16 cellular contexts compared by ENCODE assay signal in genomic region chr13:91572439-91572838, GRCh38.
DNase-seq lines count a peak whose midpoint lies in the region; TF ChIP-seq lines count a peak whose summit lies in the region.
"Had no signal": no experiment of that assay in that cellular context is flagged by ENCODE, and none has a peak within 500 bp of the region (broad histone marks: within the 10 kb centered on the region; RNA-seq: fewer than 3 reads in every experiment).

No MANE protein-coding gene starts in this region.

- no peak overlapping the region for H3K27ac ChIP-seq in mammary epithelial cell (ENCODE audit: insufficient read depth, low read depth, low read length)
- H3K27ac ChIP-seq in caudate nucleus (ENCODE audit: low read depth, low read length) = no peak overlapping the region
- H3K27ac ChIP-seq: 22Rv1 had no signal

- no peak overlapping the region for H3K27ac Mint-ChIP-seq in MCF 10A (ENCODE audit: low read depth, unreplicated experiment)
- H3K27ac Mint-ChIP-seq: CD14-positive monocyte; CD8-positive, alpha-beta T cell; GM23338 had no signal

- H3K4me3 Mint-ChIP-seq in MCF 10A (ENCODE audit: unreplicated experiment) = no peak overlapping the region
- H3K4me3 Mint-ChIP-seq: CD14-positive monocyte; CD8-positive, alpha-beta T cell; GM23338 had no signal

- no peak overlapping the region for H3K4me3 ChIP-seq in mammary epithelial cell (replicated peaks in 1 of 3; ENCODE audit: insufficient read depth in 1 of 3, low read depth in 2 of 3, low read length in 3 of 3)
- H3K4me3 ChIP-seq in astrocyte of the spinal cord (ENCODE audit: low read depth, low read length) = no peak overlapping the region
- H3K4me3 ChIP-seq: GM23338 had no signal

- POLR2A ChIA-PET in MCF 10A (lab: Yijun Ruan, JAX) = no interaction called here

- H3K79me2 ChIP-seq in mammary epithelial cell (ENCODE audit: insufficient read depth, low read length) = no peaks in the 10 kb centered on the region

- H3K27me3 Mint-ChIP-seq in MCF 10A (ENCODE audit: insufficient read depth, unreplicated experiment) = peaks cover 14% of the 10 kb centered on the region

- CTCF ChIA-PET in MCF 10A (lab: Yijun Ruan, JAX) (no interaction called here), mammary epithelial cell (lab: Charles Lee; ENCODE audit: low non-redundant PET) (no interaction called here)

- dilution Hi-C loops in mammary epithelial cell (cut with HindIII; ENCODE audit: low sequenced_read_pairs) = no loop called here

- H3K9ac ChIP-seq in mammary epithelial cell (ENCODE audit: insufficient read depth, low read length) = no peak overlapping the region

- no peak overlapping the region for H2AFZ ChIP-seq in mammary epithelial cell (ENCODE audit: low read depth, low read length)
- H2AFZ ChIP-seq: GM23338 had no signal

- no peaks in the 10 kb centered on the region for H3K27me3 ChIP-seq in mammary epithelial cell (ENCODE audit: insufficient read depth, low read length)

- BruUV-seq in MCF 10A (replicated peaks; lab: Mats Ljungman, UMichigan) (no TSS peak), mammary epithelial cell (replicated peaks; lab: Mats Ljungman, UMichigan) (no TSS peak)

- no peaks in the 10 kb centered on the region for H4K20me1 ChIP-seq in mammary epithelial cell (ENCODE audit: insufficient read depth, low read length)

- intact Hi-C loops in MCF 10A (cut with micrococcal nuclease) = no loop called here
- intact Hi-C loops in mammary epithelial cell (cut with micrococcal nuclease) = no loop called here
- intact Hi-C loops in posterior vena cava (cut with DNase I) = no loop called here

- H3K4me1 Mint-ChIP-seq in MCF 10A (ENCODE audit: insufficient read depth, unreplicated experiment) = no peaks in the 10 kb centered on the region
- H3K4me1 Mint-ChIP-seq: CD14-positive monocyte, GM23338 had no signal

- peak; percentile 7 for DNase-seq in MCF 10A (ENCODE audit: unreplicated experiment)
- DNase-seq in mammary epithelial cell = no peak
- peak; percentile 32 for DNase-seq in astrocyte of the spinal cord (ENCODE audit: low read depth, low spot score)
- DNase-seq in iris pigment epithelial cell (ENCODE audit: low read depth) = peak; percentile 26
- DNase-seq in posterior vena cava (ENCODE audit: low spot score) = no peak
- no peak for DNase-seq in caudate nucleus (lab: John Stamatoyannopoulos, UW)
- no peak for DNase-seq in NCI-H146 (lab: John Stamatoyannopoulos, UW)
- DNase-seq: CD8-positive, alpha-beta T cell; COR-L47; DMS153; DMS79 treated with DMSO at 0.1 percent for 48 hours; EL; H7 had no signal

- H3K9me3 Mint-ChIP-seq in MCF 10A (ENCODE audit: unreplicated experiment) = no peaks in the 10 kb centered on the region
- H3K9me3 Mint-ChIP-seq: GM23338 had no signal

- no peaks in the 10 kb centered on the region for H3K4me1 ChIP-seq in mammary epithelial cell (ENCODE audit: insufficient read depth, low read length)

- H3K9me3 ChIP-seq in mammary epithelial cell (replicated peaks; ENCODE audit: insufficient read depth, low read length) = no peaks in the 10 kb centered on the region

- H3K4me2 ChIP-seq in mammary epithelial cell (ENCODE audit: insufficient read depth, low read depth, low read length) = no peak overlapping the region
- H3K4me2 ChIP-seq: GM23338 had no signal

- H3K36me3 Mint-ChIP-seq in MCF 10A (ENCODE audit: insufficient read depth, unreplicated experiment) = no peaks in the 10 kb centered on the region
- H3K36me3 Mint-ChIP-seq: CD14-positive monocyte; CD8-positive, alpha-beta T cell had no signal

- in situ Hi-C loops in mammary epithelial cell (cut with MboI; ENCODE audit: low sequenced_read_pairs in 2 of 2) = no loop called here
- in situ Hi-C loops in astrocyte of the spinal cord (cut with HindIII; ENCODE audit: low sequenced_read_pairs) = no loop called here

- TF ChIP-seq CTCF in MCF 10A (IDR thresholded peaks at IDR 0.05; ENCODE audit: unreplicated experiment) (no peak), mammary epithelial cell (conservative IDR thresholded peaks at IDR 0.05 in 1 of 2, IDR thresholded peaks at IDR 0.05 in 1 of 2; ENCODE audit: extremely low read depth in 1 of 2, insufficient read depth in 1 of 2, low read depth in 1 of 2, low read length in 2 of 2) (no peak), astrocyte of the spinal cord (IDR thresholded peaks at IDR 0.05; ENCODE audit: low read depth, low read length) (no peak)

- no peaks in the 10 kb centered on the region for H3K36me3 ChIP-seq in mammary epithelial cell (ENCODE audit: insufficient read depth, low read length)

- 50% methylated on average over 1 of the region's 1 CpG for WGBS in mammary epithelial cell (ENCODE audit: low coverage, missing lambda C conversion rate)

Comparison
In these comparisons a context has a peak if more than half of its experiments do, and no peak if none do; other contexts are left out.
1. DNase-seq: peak in MCF 10A (single experiment), astrocyte of the spinal cord (single experiment) and iris pigment epithelial cell (single experiment); none in mammary epithelial cell (single experiment), posterior vena cava (single experiment), caudate nucleus (0 of 61) and NCI-H146 (single experiment).